20 cellular contexts compared by ENCODE assay signal in genomic region chr19:7063764-7064418, GRCh38. TPM values are rescaled to one million over a fixed set of nuclear protein-coding genes. Genes with fewer than 3 reads are reported as not detected.
DNase-seq lines count a peak whose midpoint lies in the region; ATAC-seq and TF ChIP-seq lines count a peak whose summit lies in the region.
"Had no signal": no experiment of that assay in that cellular context is flagged by ENCODE, and none has a peak within 500 bp of the region (broad histone marks: within the 10 kb centered on the region; RNA-seq: fewer than 3 reads in every experiment).

No MANE protein-coding gene starts in this region.

- CTCF ChIA-PET in activated CD8-positive, alpha-beta memory T cell treated with anti-CD3 and anti-CD28 coated beads, Interleukin-2, amount 10 ng/mL, durations not matched to agents 7 days and 5 days (lab: Charles Lee) = no interaction called here
- CTCF ChIA-PET in WTC11 (lab: Charles Lee) = no interaction called here

- no peak for DNase-seq in activated CD8-positive, alpha-beta memory T cell treated with anti-CD3 and anti-CD28 coated beads, Interleukin-2, amount 10 ng/mL, durations not matched to agents 7 days and 5 days
- DNase-seq in activated CD8-positive, alpha-beta memory T cell treated with anti-CD3 and anti-CD28 coated beads for 24 hours = no peak
- DNase-seq in H4 (ENCODE audit: low spot score) (peak; percentile 3), WTC11 (ENCODE audit: low spot score) (no peak), GDM1 (lab: John Stamatoyannopoulos, UW) (no peak)
- no peak for DNase-seq in effector memory CD8-positive, alpha-beta T cell
- no peak for DNase-seq in central memory CD4-positive, alpha-beta T cell
- DNase-seq: Caco-2; CD4-positive, alpha-beta T cell; GM23248; HCEC 1CT; MV-4-11; NCI-H187; NCI-H2107; NCI-H510A; NCI-H774 had no signal

- H3K4me3 Mint-ChIP-seq in activated CD8-positive, alpha-beta memory T cell treated with anti-CD3 and anti-CD28 coated beads, Interleukin-2, amount 10 ng/mL, durations not matched to agents 7 days and 5 days = no peak overlapping the region
- H3K4me3 Mint-ChIP-seq in WTC11 = no peak overlapping the region
- H3K4me3 Mint-ChIP-seq in effector memory CD8-positive, alpha-beta T cell = no peak overlapping the region
- H3K4me3 Mint-ChIP-seq: CD4-positive, alpha-beta T cell had no signal

- POLR2A ChIA-PET in WTC11 (lab: Charles Lee) = no interaction called here

- H3K27me3 Mint-ChIP-seq in activated CD8-positive, alpha-beta memory T cell treated with anti-CD3 and anti-CD28 coated beads, Interleukin-2, amount 10 ng/mL, durations not matched to agents 7 days and 5 days = no peaks in the 10 kb centered on the region
- no peaks in the 10 kb centered on the region for H3K27me3 Mint-ChIP-seq in WTC11 (ENCODE audit: low read depth)
- no peaks in the 10 kb centered on the region for H3K27me3 Mint-ChIP-seq in effector memory CD8-positive, alpha-beta T cell
- H3K27me3 Mint-ChIP-seq: CD4-positive, alpha-beta T cell had no signal

- H3K36me3 Mint-ChIP-seq in activated CD8-positive, alpha-beta memory T cell treated with anti-CD3 and anti-CD28 coated beads, Interleukin-2, amount 10 ng/mL, durations not matched to agents 7 days and 5 days = no peaks in the 10 kb centered on the region
- peaks cover 11% of the 10 kb centered on the region for H3K36me3 Mint-ChIP-seq in WTC11
- peaks cover under 1% of the 10 kb centered on the region for H3K36me3 Mint-ChIP-seq in effector memory CD8-positive, alpha-beta T cell (ENCODE audit: insufficient read depth)

- ATAC-seq in activated CD8-positive, alpha-beta memory T cell treated with anti-CD3 and anti-CD28 coated beads, Interleukin-2, amount 10 ng/mL, durations not matched to agents 7 days and 5 days = peak; percentile 47
- ATAC-seq in WTC11 = no peak
- peak; percentile 12 for ATAC-seq in effector memory CD8-positive, alpha-beta T cell (replicated peaks)
- no peak for ATAC-seq in HG03457 (IDR thresholded peaks at IDR 0.05; ENCODE audit: unreplicated experiment)
- ATAC-seq: A549, Right ventricle myocardium inferior had no signal

- no peak overlapping the region for H3K27ac Mint-ChIP-seq in activated CD8-positive, alpha-beta memory T cell treated with anti-CD3 and anti-CD28 coated beads, Interleukin-2, amount 10 ng/mL, durations not matched to agents 7 days and 5 days
- no peak overlapping the region for H3K27ac Mint-ChIP-seq in WTC11
- peak overlapping the region in 1 of 2 donors; percentile 65 for H3K27ac Mint-ChIP-seq in effector memory CD8-positive, alpha-beta T cell
- H3K27ac Mint-ChIP-seq: CD4-positive, alpha-beta T cell had no signal

- no peak for TF ChIP-seq CTCF in WTC11 (IDR thresholded peaks at IDR 0.05)

- peaks cover 2% of the 10 kb centered on the region for H3K4me1 Mint-ChIP-seq in activated CD8-positive, alpha-beta memory T cell treated with anti-CD3 and anti-CD28 coated beads, Interleukin-2, amount 10 ng/mL, durations not matched to agents 7 days and 5 days
- no peaks in the 10 kb centered on the region for H3K4me1 Mint-ChIP-seq in WTC11
- H3K4me1 Mint-ChIP-seq in effector memory CD8-positive, alpha-beta T cell (ENCODE audit: low read depth in 2 of 2) = peaks cover 2 to 3% of the 10 kb centered on the region in 2 donors

- H3K9me3 Mint-ChIP-seq in activated CD8-positive, alpha-beta memory T cell treated with anti-CD3 and anti-CD28 coated beads, Interleukin-2, amount 10 ng/mL, durations not matched to agents 7 days and 5 days (ENCODE audit: low read depth) = no peaks in the 10 kb centered on the region
- peaks cover 43% of the 10 kb centered on the region for H3K9me3 Mint-ChIP-seq in WTC11
- no peaks in the 10 kb centered on the region for H3K9me3 Mint-ChIP-seq in effector memory CD8-positive, alpha-beta T cell
- H3K9me3 Mint-ChIP-seq: CD4-positive, alpha-beta T cell had no signal

TF ChIP-seq in WTC11, 78 proteins besides CTCF, POLR2A, EP300 and RAD21:
- TF ChIP-seq E2F5 (CRISPR knock-in tag; IDR thresholded peaks at IDR 0.05) (no peak), CBFB (CRISPR knock-in tag; IDR thresholded peaks at IDR 0.05; ENCODE audit: low read depth) (no peak), ZNF121 (CRISPR knock-in tag; IDR thresholded peaks at IDR 0.05) (0 out of 2 replicates have a peak, but pooled peaks have one; percentile 14)

RNA-seq across cellular contexts. Expression of gene MBD3L3, which starts 5.4 kb away (rescaled TPM):
- total RNA-seq in activated CD8-positive, alpha-beta memory T cell treated with anti-CD3 and anti-CD28 coated beads, Interleukin-2, amount 10 ng/mL, durations not matched to agents 7 days and 5 days = not detected
- not detected in 2 replicates for total RNA-seq in H4 (2014; rRNA removed; shearing (Covaris generic))
- total RNA-seq in WTC11 (2021) = not detected in 3 replicates
- total RNA-seq: Caco-2; CD4-positive, alpha-beta T cell; GM23248; OCI-LY7; Right ventricle myocardium inferior had no signal

RNA-seq across cellular contexts. Expression of gene ZNF557, which starts 5.6 kb away (rescaled TPM):
- 10 to 100 TPM; 13.3 to 13.5 TPM for total RNA-seq in activated CD8-positive, alpha-beta memory T cell treated with anti-CD3 and anti-CD28 coated beads, Interleukin-2, amount 10 ng/mL, durations not matched to agents 7 days and 5 days
- 14.2 and 17.7 TPM in 2 replicates for total RNA-seq in H4 (2014; rRNA removed; shearing (Covaris generic))
- total RNA-seq in WTC11 (2021) = 6.7 to 7.5 TPM (median 7.5 TPM) in 3 replicates

RNA-seq across cellular contexts. Expression of gene MBD3L2, which starts 14.8 kb away (rescaled TPM):
- total RNA-seq in activated CD8-positive, alpha-beta memory T cell treated with anti-CD3 and anti-CD28 coated beads, Interleukin-2, amount 10 ng/mL, durations not matched to agents 7 days and 5 days = not detected
- not detected in 2 replicates for total RNA-seq in H4 (2014; rRNA removed; shearing (Covaris generic))
- total RNA-seq in WTC11 (2021) = not detected in 3 replicates
- total RNA-seq: Caco-2; CD4-positive, alpha-beta T cell; GM23248; OCI-LY7; Right ventricle myocardium inferior had no signal

RNA-seq across cellular contexts. Expression of gene MBD3L4, which starts 23.9 kb away (rescaled TPM):
- not detected for total RNA-seq in activated CD8-positive, alpha-beta memory T cell treated with anti-CD3 and anti-CD28 coated beads, Interleukin-2, amount 10 ng/mL, durations not matched to agents 7 days and 5 days
- not detected in 2 replicates for total RNA-seq in H4 (2014; rRNA removed; shearing (Covaris generic))
- total RNA-seq in WTC11 (2021) = not detected in 3 replicates
- total RNA-seq: Caco-2; CD4-positive, alpha-beta T cell; GM23248; OCI-LY7; Right ventricle myocardium inferior had no signal

RNA-seq across cellular contexts. Expression of gene MBD3L5, which starts 33.5 kb away (rescaled TPM):
- not detected for total RNA-seq in activated CD8-positive, alpha-beta memory T cell treated with anti-CD3 and anti-CD28 coated beads, Interleukin-2, amount 10 ng/mL, durations not matched to agents 7 days and 5 days
- not detected in 2 replicates for total RNA-seq in H4 (2014; rRNA removed; shearing (Covaris generic))
- total RNA-seq in WTC11 (2021) = not detected in 3 replicates
- total RNA-seq: Caco-2; CD4-positive, alpha-beta T cell; GM23248; OCI-LY7; Right ventricle myocardium inferior had no signal

Comparison
In these comparisons a context has a peak if more than half of its experiments do, and no peak if none do; other contexts are left out.
1. ATAC-seq: peak in activated CD8-positive, alpha-beta memory T cell treated with anti-CD3 and anti-CD28 coated beads, Interleukin-2, amount 10 ng/mL, durations not matched to agents 7 days and 5 days (single experiment) and effector memory CD8-positive, alpha-beta T cell (single experiment); none in WTC11 (single experiment) and HG03457 (single experiment).